In the genomic region with DNA sequence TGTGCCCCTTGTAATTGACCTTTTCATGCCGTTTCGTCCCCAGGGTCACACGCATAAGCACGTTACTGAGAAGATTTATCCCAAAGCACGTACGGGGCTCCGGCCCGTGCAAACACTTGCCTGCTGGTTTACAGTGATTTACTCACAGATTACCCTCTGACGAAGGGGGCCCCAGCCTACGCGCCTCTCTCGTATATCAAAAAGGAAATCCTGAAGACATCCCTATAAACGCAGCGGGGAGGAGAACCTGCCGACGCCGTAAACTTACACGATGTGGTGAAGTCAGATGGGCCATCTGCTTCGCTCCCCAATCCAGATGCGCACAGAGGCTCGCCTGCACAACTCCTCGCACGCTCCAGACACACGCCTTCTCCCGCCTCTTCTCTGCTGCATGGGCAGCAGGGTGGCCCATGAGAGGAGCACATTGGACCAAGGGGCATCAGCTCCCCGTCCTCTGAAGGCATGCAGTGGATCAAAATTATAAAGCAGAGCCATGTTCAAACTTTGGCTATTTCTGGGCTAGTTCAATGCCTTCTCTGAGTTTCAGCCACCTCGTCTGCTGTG, we compare ENCODE assay signal across 17 cellular contexts.
DNase-seq lines count a peak whose midpoint lies in the region; ATAC-seq, FAIRE-seq and TF ChIP-seq lines count a peak whose summit lies in the region.
"Had no signal": no experiment of that assay in that cellular context is flagged by ENCODE, and none has a peak within 500 bp of the region (broad histone marks: within the 10 kb centered on the region; RNA-seq: fewer than 3 reads in every experiment).

No MANE protein-coding gene starts in this region.

- intact Hi-C loops in activated T-helper 1 cell treated with anti-CD3 and anti-CD28 coated beads, Interleukin-12 subunit alpha, Interleukin-12 subunit beta, Interleukin-2, Interleukin-4 antibody, amounts not matched to agents 30 ng/mL and 10 ng/mL and 1 ng/mL, durations not matched to agents 14 hours and 24 hours and 36 hours (cut with micrococcal nuclease): no loop called here

- H3K9me3 Mint-ChIP-seq in glutamatergic neuron (ENCODE audit: unreplicated experiment): peaks cover 3% of the 10 kb centered on the region
- H3K9me3 Mint-ChIP-seq in progenitor cell of endocrine pancreas (ENCODE audit: low read depth): no peaks in the 10 kb centered on the region
- no peaks in the 10 kb centered on the region for H3K9me3 Mint-ChIP-seq in activated T-helper 1 cell treated with anti-CD3 and anti-CD28 coated beads, Interleukin-12 subunit alpha, Interleukin-12 subunit beta, Interleukin-2, Interleukin-4 antibody, amounts not matched to agents 30 ng/mL and 10 ng/mL and 1 ng/mL, durations not matched to agents 14 hours and 24 hours and 36 hours

- DNase-seq in AG08395 (ENCODE audit: low spot score) (peak; percentile 37), NCI-H524 (lab: John Stamatoyannopoulos, UW) (peak; percentile 60 to 89), glutamatergic neuron (peak; percentile 36), progenitor cell of endocrine pancreas (ENCODE audit: low spot score, unreplicated experiment) (no peak), D721Med (ENCODE audit: insufficient read length, low spot score) (no peak), GM10248 (ENCODE audit: extremely low spot score) (no peak)
- no peak for DNase-seq in activated T-helper 1 cell treated with anti-CD3 and anti-CD28 coated beads, Interleukin-12 subunit alpha, Interleukin-12 subunit beta, Interleukin-2, Interleukin-4 antibody, amounts not matched to agents 30 ng/mL and 10 ng/mL and 1 ng/mL, durations not matched to agents 14 hours and 24 hours and 36 hours (ENCODE audit: low spot score)
- DNase-seq: COR-L47, DMS153, HCEC 1CT, NCI-H1105 treated with DMSO at 0.1 percent for 48 hours, NCI-H1694 treated with DMSO at 0.1 percent for 48 hours had no signal

- CTCF ChIA-PET in GM10248 (lab: Yijun Ruan, JAX): no interaction called here

- FAIRE-seq in D721Med (lab: Jason Lieb, UNC): no peak
- FAIRE-seq: A204.1, HTR-8/SVneo had no signal

- H3K36me3 Mint-ChIP-seq in glutamatergic neuron (ENCODE audit: unreplicated experiment) (no peaks in the 10 kb centered on the region), progenitor cell of endocrine pancreas (ENCODE audit: insufficient read depth) (no peaks in the 10 kb centered on the region)
- no peaks in the 10 kb centered on the region for H3K36me3 Mint-ChIP-seq in activated T-helper 1 cell treated with anti-CD3 and anti-CD28 coated beads, Interleukin-12 subunit alpha, Interleukin-12 subunit beta, Interleukin-2, Interleukin-4 antibody, amounts not matched to agents 30 ng/mL and 10 ng/mL and 1 ng/mL, durations not matched to agents 14 hours and 24 hours and 36 hours (ENCODE audit: low read depth)

- H3K27ac Mint-ChIP-seq in glutamatergic neuron (ENCODE audit: unreplicated experiment): peak overlapping the region; percentile 17
- peak overlapping the region; percentile 17 for H3K27ac Mint-ChIP-seq in progenitor cell of endocrine pancreas
- H3K27ac Mint-ChIP-seq in activated T-helper 1 cell treated with anti-CD3 and anti-CD28 coated beads, Interleukin-12 subunit alpha, Interleukin-12 subunit beta, Interleukin-2, Interleukin-4 antibody, amounts not matched to agents 30 ng/mL and 10 ng/mL and 1 ng/mL, durations not matched to agents 14 hours and 24 hours and 36 hours: no peak overlapping the region

- peaks cover 25% of the 10 kb centered on the region for H3K4me1 Mint-ChIP-seq in glutamatergic neuron (ENCODE audit: low read depth, unreplicated experiment)
- peaks cover 10% of the 10 kb centered on the region for H3K4me1 Mint-ChIP-seq in progenitor cell of endocrine pancreas (ENCODE audit: low read depth)
- no peaks in the 10 kb centered on the region for H3K4me1 Mint-ChIP-seq in activated T-helper 1 cell treated with anti-CD3 and anti-CD28 coated beads, Interleukin-12 subunit alpha, Interleukin-12 subunit beta, Interleukin-2, Interleukin-4 antibody, amounts not matched to agents 30 ng/mL and 10 ng/mL and 1 ng/mL, durations not matched to agents 14 hours and 24 hours and 36 hours (ENCODE audit: low read depth)

- POLR2A ChIA-PET in GM10248 (lab: Yijun Ruan, JAX): no interaction called here

- TF ChIP-seq CTCF in glutamatergic neuron (IDR thresholded peaks at IDR 0.05; ENCODE audit: partially characterized antibody, unreplicated experiment) (no peak), progenitor cell of endocrine pancreas (IDR thresholded peaks at IDR 0.05; ENCODE audit: unreplicated experiment) (no peak), D721Med (IDR thresholded peaks at IDR 0.05; ENCODE audit: insufficient read depth, missing control alignments) (no peak), GM10248 (IDR thresholded peaks at IDR 0.05; ENCODE audit: control extremely low read depth, extremely low read depth, low read depth, missing control alignments) (no peak)

- H3K4me3 Mint-ChIP-seq in glutamatergic neuron (ENCODE audit: unreplicated experiment) (peak overlapping the region; percentile 5), progenitor cell of endocrine pancreas (ENCODE audit: low read depth) (no peak overlapping the region)
- no peak overlapping the region for H3K4me3 Mint-ChIP-seq in activated T-helper 1 cell treated with anti-CD3 and anti-CD28 coated beads, Interleukin-12 subunit alpha, Interleukin-12 subunit beta, Interleukin-2, Interleukin-4 antibody, amounts not matched to agents 30 ng/mL and 10 ng/mL and 1 ng/mL, durations not matched to agents 14 hours and 24 hours and 36 hours

- no peak for ATAC-seq in GM21526 (IDR thresholded peaks at IDR 0.05; ENCODE audit: low FRiP score, unreplicated experiment)
- ATAC-seq: Panc1, Right ventricle myocardium inferior had no signal

- peaks cover 15% of the 10 kb centered on the region for H3K27me3 Mint-ChIP-seq in glutamatergic neuron (ENCODE audit: unreplicated experiment)
- peaks cover 79% of the 10 kb centered on the region for H3K27me3 Mint-ChIP-seq in progenitor cell of endocrine pancreas
- H3K27me3 Mint-ChIP-seq in activated T-helper 1 cell treated with anti-CD3 and anti-CD28 coated beads, Interleukin-12 subunit alpha, Interleukin-12 subunit beta, Interleukin-2, Interleukin-4 antibody, amounts not matched to agents 30 ng/mL and 10 ng/mL and 1 ng/mL, durations not matched to agents 14 hours and 24 hours and 36 hours (ENCODE audit: insufficient read depth): peaks cover 2% of the 10 kb centered on the region

Comparison
In these comparisons a context has a peak if more than half of its experiments do, and no peak if none do; other contexts are left out.
1. DNase-seq: peak in AG08395 (single experiment), NCI-H524 (2 of 2) and glutamatergic neuron (single experiment); none in progenitor cell of endocrine pancreas (single experiment), D721Med (single experiment), GM10248 (single experiment) and activated T-helper 1 cell treated with anti-CD3 and anti-CD28 coated beads, Interleukin-12 subunit alpha, Interleukin-12 subunit beta, Interleukin-2, Interleukin-4 antibody, amounts not matched to agents 30 ng/mL and 10 ng/mL and 1 ng/mL, durations not matched to agents 14 hours and 24 hours and 36 hours (single experiment).